10 cellular contexts compared by ENCODE assay signal in the genomic region with DNA sequence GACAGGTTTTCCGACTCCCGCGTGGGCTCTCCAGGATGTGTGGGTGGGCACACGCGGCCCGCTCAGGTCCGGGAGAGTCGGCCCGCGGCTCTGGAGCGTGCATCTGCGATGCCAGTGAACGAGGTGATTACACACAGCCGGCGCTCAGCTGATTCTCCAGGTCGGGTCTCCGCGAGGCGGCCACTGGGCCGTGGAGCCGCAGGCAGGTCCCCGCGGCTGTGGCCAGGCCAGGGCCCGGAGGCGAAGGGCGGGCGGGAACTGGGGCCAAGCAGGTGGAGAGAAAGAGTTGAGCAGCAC. TPM values are rescaled to one million over a fixed set of nuclear protein-coding genes. Genes with fewer than 3 reads are reported as not detected.
A peak's percentile ranks its signal among the peaks of the same experiment; 100 is the strongest.
DNase-seq lines count a peak whose midpoint lies in the region; ATAC-seq and TF ChIP-seq lines count a peak whose summit lies in the region.
"Had no signal": no experiment of that assay in that cellular context is flagged by ENCODE, and none has a peak within 500 bp of the region (broad histone marks: within the 10 kb centered on the region; RNA-seq: fewer than 3 reads in every experiment).

No MANE protein-coding gene starts in this region.

- H3K9me3 ChIP-seq in OCI-LY1 (ENCODE audit: low read length): no peaks in the 10 kb centered on the region

- TF ChIP-seq CTCF in 22Rv1 (IDR thresholded peaks at IDR 0.05) (no peak), OCI-LY1 (IDR thresholded peaks at IDR 0.05; ENCODE audit: low read length) (no peak), glutamatergic neuron (IDR thresholded peaks at IDR 0.05; ENCODE audit: partially characterized antibody, unreplicated experiment) (no peak), neural crest cell (conservative IDR thresholded peaks at IDR 0.05) (no peak)

- intact Hi-C loops in activated T-helper 2 cell treated with anti-CD3 and anti-CD28 coated beads, Interferon-gamma antibody, Interleukin-2, Interleukin-4, amounts not matched to agents 10 μg/mL and 5 μg/mL and 100 μg/mL, durations not matched to agents 14 hours and 24 hours and 36 hours (cut with micrococcal nuclease): no loop called here

- H3F3A ChIP-seq in OCI-LY1 (ENCODE audit: insufficient read depth, low read length): no peaks in the 10 kb centered on the region

- H2AFZ ChIP-seq in OCI-LY1 (ENCODE audit: low read length): no peak overlapping the region

- H3K27ac Mint-ChIP-seq in glutamatergic neuron (ENCODE audit: unreplicated experiment) (no peak overlapping the region), neural crest cell (ENCODE audit: unreplicated experiment) (no peak overlapping the region)
- H3K27ac Mint-ChIP-seq in activated T-helper 2 cell treated with anti-CD3 and anti-CD28 coated beads, Interferon-gamma antibody, Interleukin-2, Interleukin-4, amounts not matched to agents 10 μg/mL and 5 μg/mL and 100 μg/mL, durations not matched to agents 14 hours and 24 hours and 36 hours: no peak overlapping the region

- H3K36me3 ChIP-seq in OCI-LY1 (ENCODE audit: insufficient read depth, low read length): no peaks in the 10 kb centered on the region

- H3K4me2 ChIP-seq in OCI-LY1 (ENCODE audit: low read length): peak overlapping the region; percentile 61

- H3K27me3 ChIP-seq in OCI-LY1 (ENCODE audit: insufficient read depth, low read length): peaks cover 11% of the 10 kb centered on the region

- H3K9ac ChIP-seq in OCI-LY1 (ENCODE audit: low read length): no peak overlapping the region

- H3K4me3 ChIP-seq in OCI-LY1 (ENCODE audit: low read depth, low read length, poor library complexity, severe bottlenecking): peak overlapping the region; percentile 55

- no peaks in the 10 kb centered on the region for H3K79me2 ChIP-seq in OCI-LY1 (ENCODE audit: insufficient read depth, low read length)

- H3K27ac ChIP-seq in 22Rv1 (peak overlapping the region; percentile 79), OCI-LY1 (ENCODE audit: low read depth, low read length, poor library complexity, severe bottlenecking) (no peak overlapping the region)

- DNase-seq in glutamatergic neuron: no peak
- no peak for DNase-seq in neural crest cell (ENCODE audit: low read depth, low spot score)
- DNase-seq in stimulated activated CD4-positive, alpha-beta T cell treated with anti-CD3 and anti-CD28 coated beads, Interleukin-4, amount 100 ng/mL, for 24 hours: no peak
- no peak for DNase-seq in activated T-helper 2 cell treated with anti-CD3 and anti-CD28 coated beads, Interferon-gamma antibody, Interleukin-2, Interleukin-4, amounts not matched to agents 10 μg/mL and 5 μg/mL and 100 μg/mL, durations not matched to agents 14 hours and 24 hours and 36 hours (ENCODE audit: low spot score)
- DNase-seq: AML-193; stimulated activated CD4-positive, alpha-beta T cell treated with anti-CD3 and anti-CD28 coated beads, Interleukin-4, amount 100 ng/mL, for 4 hours had no signal

- no peaks in the 10 kb centered on the region for H3K9me2 ChIP-seq in OCI-LY1 (ENCODE audit: low read depth, low read length)

- peaks cover 17% of the 10 kb centered on the region for H3K4me1 Mint-ChIP-seq in glutamatergic neuron (ENCODE audit: low read depth, unreplicated experiment)
- peaks cover 5% of the 10 kb centered on the region for H3K4me1 Mint-ChIP-seq in neural crest cell
- H3K4me1 Mint-ChIP-seq in activated T-helper 2 cell treated with anti-CD3 and anti-CD28 coated beads, Interferon-gamma antibody, Interleukin-2, Interleukin-4, amounts not matched to agents 10 μg/mL and 5 μg/mL and 100 μg/mL, durations not matched to agents 14 hours and 24 hours and 36 hours (ENCODE audit: low read depth): peaks cover 4% of the 10 kb centered on the region

- H3K36me3 Mint-ChIP-seq in glutamatergic neuron (ENCODE audit: unreplicated experiment) (no peaks in the 10 kb centered on the region), neural crest cell (ENCODE audit: low read depth) (no peaks in the 10 kb centered on the region)
- H3K36me3 Mint-ChIP-seq in activated T-helper 2 cell treated with anti-CD3 and anti-CD28 coated beads, Interferon-gamma antibody, Interleukin-2, Interleukin-4, amounts not matched to agents 10 μg/mL and 5 μg/mL and 100 μg/mL, durations not matched to agents 14 hours and 24 hours and 36 hours (ENCODE audit: low read depth): no peaks in the 10 kb centered on the region

- peaks cover 3% of the 10 kb centered on the region for H3K4me1 ChIP-seq in OCI-LY1 (ENCODE audit: insufficient read depth, low read length, severe bottlenecking)

- ATAC-seq in GM18511 (IDR thresholded peaks at IDR 0.05; ENCODE audit: unreplicated experiment): no peak
- no peak for ATAC-seq in GM21515 (IDR thresholded peaks at IDR 0.05; ENCODE audit: unreplicated experiment)

- no peaks in the 10 kb centered on the region for H4K20me1 ChIP-seq in OCI-LY1 (ENCODE audit: insufficient read depth, low read length)

- H3K27me3 Mint-ChIP-seq in glutamatergic neuron (ENCODE audit: unreplicated experiment): peaks cover 17% of the 10 kb centered on the region
- H3K27me3 Mint-ChIP-seq in neural crest cell (ENCODE audit: low read depth): peaks cover 64% of the 10 kb centered on the region
- peaks cover 49% of the 10 kb centered on the region for H3K27me3 Mint-ChIP-seq in activated T-helper 2 cell treated with anti-CD3 and anti-CD28 coated beads, Interferon-gamma antibody, Interleukin-2, Interleukin-4, amounts not matched to agents 10 μg/mL and 5 μg/mL and 100 μg/mL, durations not matched to agents 14 hours and 24 hours and 36 hours (ENCODE audit: low read depth)

- H3K4me3 Mint-ChIP-seq in glutamatergic neuron (ENCODE audit: unreplicated experiment): peak overlapping the region; percentile 38
- H3K4me3 Mint-ChIP-seq in neural crest cell: peak overlapping the region; percentile 48
- no peak overlapping the region for H3K4me3 Mint-ChIP-seq in activated T-helper 2 cell treated with anti-CD3 and anti-CD28 coated beads, Interferon-gamma antibody, Interleukin-2, Interleukin-4, amounts not matched to agents 10 μg/mL and 5 μg/mL and 100 μg/mL, durations not matched to agents 14 hours and 24 hours and 36 hours (ENCODE audit: low read depth)

- peaks cover 2% of the 10 kb centered on the region for H3K9me3 Mint-ChIP-seq in glutamatergic neuron (ENCODE audit: unreplicated experiment)
- H3K9me3 Mint-ChIP-seq in neural crest cell: no peaks in the 10 kb centered on the region
- no peaks in the 10 kb centered on the region for H3K9me3 Mint-ChIP-seq in activated T-helper 2 cell treated with anti-CD3 and anti-CD28 coated beads, Interferon-gamma antibody, Interleukin-2, Interleukin-4, amounts not matched to agents 10 μg/mL and 5 μg/mL and 100 μg/mL, durations not matched to agents 14 hours and 24 hours and 36 hours

RNA-seq across cellular contexts. Expression of a gene that starts 13.2 kb away (rescaled TPM):
- not detected for total RNA-seq in glutamatergic neuron (ENCODE audit: unreplicated experiment)
- total RNA-seq in neural crest cell: 0.28 and 0.93 TPM in 2 replicates
- total RNA-seq in activated T-helper 2 cell treated with anti-CD3 and anti-CD28 coated beads, Interferon-gamma antibody, Interleukin-2, Interleukin-4, amounts not matched to agents 10 μg/mL and 5 μg/mL and 100 μg/mL, durations not matched to agents 14 hours and 24 hours and 36 hours: 0.27 and 0.78 TPM in 2 replicates

RNA-seq across cellular contexts. Expression of a gene that starts 30.8 kb away (rescaled TPM):
- total RNA-seq in glutamatergic neuron (ENCODE audit: unreplicated experiment): not detected
- not detected in 2 replicates for total RNA-seq in neural crest cell
- 0.41 and 0.48 TPM in 2 replicates for total RNA-seq in activated T-helper 2 cell treated with anti-CD3 and anti-CD28 coated beads, Interferon-gamma antibody, Interleukin-2, Interleukin-4, amounts not matched to agents 10 μg/mL and 5 μg/mL and 100 μg/mL, durations not matched to agents 14 hours and 24 hours and 36 hours

RNA-seq across cellular contexts. Expression of a gene that starts 55.6 kb away (rescaled TPM):
- total RNA-seq in glutamatergic neuron (ENCODE audit: unreplicated experiment) (2.6 TPM), neural crest cell (8.7 and 8.8 TPM in 2 replicates)
- total RNA-seq in activated T-helper 2 cell treated with anti-CD3 and anti-CD28 coated beads, Interferon-gamma antibody, Interleukin-2, Interleukin-4, amounts not matched to agents 10 μg/mL and 5 μg/mL and 100 μg/mL, durations not matched to agents 14 hours and 24 hours and 36 hours: 96.3 and 98.9 TPM in 2 replicates
